ENCODE assay signal across 8 cellular contexts in the genomic region with DNA sequence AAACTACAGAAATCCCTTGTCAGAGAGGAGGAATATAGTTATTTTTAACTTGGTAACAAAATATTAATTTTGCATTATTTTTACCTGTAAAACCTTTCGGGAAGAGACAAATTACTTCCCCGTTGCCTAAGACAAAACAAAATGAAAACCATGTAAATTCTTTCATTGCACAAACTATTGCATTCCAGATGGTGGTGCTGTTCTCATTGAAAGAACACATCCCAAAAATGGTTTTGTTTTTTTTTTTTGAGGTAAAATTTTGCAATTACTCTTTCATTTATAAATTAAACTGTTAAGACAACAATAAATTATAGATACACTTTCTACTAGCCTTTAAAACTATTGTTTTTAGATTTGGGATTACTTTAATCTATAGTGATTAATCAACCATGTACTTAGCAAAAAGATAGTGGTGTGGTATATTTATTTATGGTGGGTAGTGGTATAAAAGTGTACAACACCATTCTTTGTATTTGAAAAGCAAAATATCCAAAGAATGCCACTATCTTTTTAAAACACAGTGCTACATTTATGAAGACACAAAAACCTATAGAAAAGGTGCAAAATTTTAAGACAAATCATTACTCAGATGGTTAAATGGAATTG.
DNase-seq lines count a peak whose midpoint lies in the region; ATAC-seq lines count a peak whose summit lies in the region.

No MANE protein-coding gene starts in this region.

- no peak for ATAC-seq in HG02610 (IDR thresholded peaks at IDR 0.05; ENCODE audit: unreplicated experiment)
- no peak for ATAC-seq in HG02973 (IDR thresholded peaks at IDR 0.05; ENCODE audit: unreplicated experiment)
- ATAC-seq in HG02759 (IDR thresholded peaks at IDR 0.05; ENCODE audit: unreplicated experiment) = no peak

- DNase-seq in DMS79 treated with DMSO at 0.1 percent for 48 hours (lab: John Stamatoyannopoulos, UW) (peak; percentile 30), Kasumi-1 (lab: John Stamatoyannopoulos, UW) (peak; percentile 58 to 71), amniotic epithelial cell (ENCODE audit: low read depth) (peak; percentile 58), kidney tubule cell (ENCODE audit: low spot score) (peak; percentile 19)
- no peak for DNase-seq in activated T-cell treated with anti-CD3 and anti-CD28 coated beads, Interleukin-2, amount 50 U/mL, for 48 hours

Comparison
In these comparisons a context has a peak if more than half of its experiments do, and no peak if none do; other contexts are left out.
1. DNase-seq: peak in DMS79 treated with DMSO at 0.1 percent for 48 hours (single experiment), Kasumi-1 (2 of 2), amniotic epithelial cell (single experiment) and kidney tubule cell (single experiment); none in activated T-cell treated with anti-CD3 and anti-CD28 coated beads, Interleukin-2, amount 50 U/mL, for 48 hours (0 of 2).